Comparison of ENCODE assay signal across 9 cellular contexts in genomic region chr2:112724611-112725525, GRCh38. TPM values are rescaled to one million over a fixed set of nuclear protein-coding genes. Genes with fewer than 3 reads are reported as not detected.
A peak's percentile ranks its signal among the peaks of the same experiment; 100 is the strongest.
DNase-seq lines count a peak whose midpoint lies in the region; ATAC-seq, FAIRE-seq and TF ChIP-seq lines count a peak whose summit lies in the region.
"Had no signal": no experiment of that assay in that cellular context is flagged by ENCODE, and none has a peak within 500 bp of the region (broad histone marks: within the 10 kb centered on the region; RNA-seq: fewer than 3 reads in every experiment).

No MANE protein-coding gene starts in this region.

- no peaks in the 10 kb centered on the region for H3K9me3 Mint-ChIP-seq in CD8-positive, alpha-beta T cell

- no peak for TF ChIP-seq POLR2A in GM12892 (IDR thresholded peaks at IDR 0.05; ENCODE audit: low read depth, low read length)

- peaks cover 4% of the 10 kb centered on the region for H3K4me1 Mint-ChIP-seq in CD8-positive, alpha-beta T cell (ENCODE audit: low read depth)

- H3K4me2 ChIP-seq in OCI-LY7 (ENCODE audit: low read length), result no peak overlapping the region

- peak; percentile 45 for DNase-seq in AG08396 (ENCODE audit: low spot score)
- DNase-seq in GM12892 (ENCODE audit: insufficient read length), result no peak
- no peak for DNase-seq in OCI-LY7 (ENCODE audit: low spot score)
- DNase-seq in fibroblast of pulmonary artery (ENCODE audit: low read depth), result no peak
- DNase-seq in middle frontal gyrus (ENCODE audit: extremely low spot score, low spot score), result no peak
- DNase-seq in cerebellum (ENCODE audit: low spot score), result no peak
- no peak for DNase-seq in epidermal melanocyte (ENCODE audit: insufficient read length, low spot score)
- no peak for DNase-seq in CD8-positive, alpha-beta T cell
- DNase-seq: testis had no signal

- no TSS peak for BruUV-seq in OCI-LY7 (replicated peaks; lab: Mats Ljungman, UMichigan)

- H3K9me2 ChIP-seq in OCI-LY7 (ENCODE audit: insufficient read depth, low read length), result no peaks in the 10 kb centered on the region

- peak; percentile 17 for FAIRE-seq in GM12892 (lab: Jason Lieb, UNC)

- H3K4me3 ChIP-seq in OCI-LY7 (ENCODE audit: low read depth, low read length, poor library complexity, severe bottlenecking), result no peak overlapping the region
- no peak overlapping the region for H3K4me3 ChIP-seq in fibroblast of pulmonary artery (replicated peaks; ENCODE audit: low read depth, low read length)
- no peak overlapping the region for H3K4me3 ChIP-seq in CD8-positive, alpha-beta T cell (ENCODE audit: low read depth, low read length)
- H3K4me3 ChIP-seq: testis had no signal

- POLR2A ChIA-PET in OCI-LY7 (lab: Charles Lee), result interaction anchor here (0.8 to 1.2 kb wide), 2 partner anchors 16 to 40 kb away, joined by 4 read pairs; no protein-coding TSS in a partner anchor
- POLR2A ChIA-PET in CD8-positive, alpha-beta T cell (lab: Charles Lee), result no interaction called here

- TF ChIP-seq CTCF in OCI-LY7 (conservative IDR thresholded peaks at IDR 0.05; ENCODE audit: low read length) (peak; percentile 51), fibroblast of pulmonary artery (IDR thresholded peaks at IDR 0.05; ENCODE audit: low read length, missing control alignments) (peak; percentile 31)
- no peak for TF ChIP-seq CTCF in CD8-positive, alpha-beta T cell (IDR thresholded peaks at IDR 0.05)

- intact Hi-C loops in OCI-LY7 (cut with micrococcal nuclease; ENCODE audit: unreplicated experiment), result loop anchor here (5.0 kb wide), 2 partner anchors 33 to 243 kb away; partner anchors contain the start of gene TTL
- intact Hi-C loops in CD8-positive, alpha-beta T cell (cut with DNase I, micrococcal nuclease), result loop anchor here in 1 of 2 experiments (10.0 kb wide), 2 partner anchors 240 to 600 kb away; partner anchors contain the start of gene TTL

- H3K27ac Mint-ChIP-seq in CD8-positive, alpha-beta T cell, result no peak overlapping the region

- no peaks in the 10 kb centered on the region for H3K36me3 ChIP-seq in OCI-LY7 (ENCODE audit: insufficient read depth, low read length)
- no peaks in the 10 kb centered on the region for H3K36me3 ChIP-seq in CD8-positive, alpha-beta T cell (ENCODE audit: insufficient read depth, low read length)

- CTCF ChIA-PET in OCI-LY7 (lab: Charles Lee; ENCODE audit: unreplicated experiment), result interaction anchor here (1.0 to 1.6 kb wide), 4 partner anchors 34 to 157 kb away, joined by 3 to 6 read pairs (median 4); no protein-coding TSS in a partner anchor
- CTCF ChIA-PET in CD8-positive, alpha-beta T cell (lab: Charles Lee), result interaction anchor here (0.6 to 10.1 kb wide), 8 partner anchors 11 to 161 kb away, joined by 3 to 205 read pairs (median 16); no protein-coding TSS in a partner anchor

- peaks cover 5% of the 10 kb centered on the region for H3K4me1 ChIP-seq in OCI-LY7 (ENCODE audit: insufficient read depth, low read length, poor library complexity, severe bottlenecking)
- no peaks in the 10 kb centered on the region for H3K4me1 ChIP-seq in CD8-positive, alpha-beta T cell (ENCODE audit: insufficient read depth, low read length)

- H4K20me1 ChIP-seq in OCI-LY7 (ENCODE audit: insufficient read depth, low read length), result no peaks in the 10 kb centered on the region

- H2AFZ ChIP-seq in OCI-LY7 (ENCODE audit: low read length), result no peak overlapping the region

- no peaks in the 10 kb centered on the region for H3K9me3 ChIP-seq in OCI-LY7 (ENCODE audit: low read length)
- H3K9me3 ChIP-seq in CD8-positive, alpha-beta T cell (ENCODE audit: low read length), result no peaks in the 10 kb centered on the region
- H3K9me3 ChIP-seq: testis had no signal

- H3K36me3 Mint-ChIP-seq in CD8-positive, alpha-beta T cell, result no peaks in the 10 kb centered on the region

- no peaks in the 10 kb centered on the region for H3K79me2 ChIP-seq in OCI-LY7 (ENCODE audit: insufficient read depth, low read depth, low read length)

- H3K27ac ChIP-seq in OCI-LY7 (ENCODE audit: low read depth, low read length, poor library complexity, severe bottlenecking), result no peak overlapping the region
- no peak overlapping the region for H3K27ac ChIP-seq in CD8-positive, alpha-beta T cell (ENCODE audit: low read depth, low read length)
- H3K27ac ChIP-seq: testis had no signal

- H3K4me3 Mint-ChIP-seq in CD8-positive, alpha-beta T cell, result no peak overlapping the region

- no peak for ATAC-seq in CD8-positive, alpha-beta T cell

- H3K27me3 Mint-ChIP-seq in CD8-positive, alpha-beta T cell (ENCODE audit: low read depth), result peaks cover 3% of the 10 kb centered on the region

- H3K27me3 ChIP-seq in CD8-positive, alpha-beta T cell (ENCODE audit: insufficient read depth, low read length), result no peaks in the 10 kb centered on the region
- H3K27me3 ChIP-seq: testis had no signal

RNA-seq across cellular contexts. Expression of gene NT5DC4, which starts 4.0 kb away (rescaled TPM):
- polyA plus RNA-seq in GM12892 (2012; ENCODE audit: missing spikeins), result 0.68 TPM
- not detected in 2 replicates for total RNA-seq in OCI-LY7 (2014; rRNA removed; shearing (Covaris generic))
- total RNA-seq in OCI-LY7 (2022) (not detected in 2 replicates), cerebellum (not detected)
- not detected for total RNA-seq in CD8-positive, alpha-beta T cell

RNA-seq across cellular contexts. Expression of gene CKAP2L, which starts 39.5 kb away (rescaled TPM):
- polyA plus RNA-seq in GM12892 (2012; ENCODE audit: missing spikeins), result 13.2 TPM
- total RNA-seq in OCI-LY7 (2014; rRNA removed; shearing (Covaris generic)), result 28.8 and 31.8 TPM in 2 replicates
- total RNA-seq in OCI-LY7 (2022) (61.8 and 77.3 TPM in 2 replicates), cerebellum (7.0 TPM)
- under 1 TPM; 0.50 to 0.57 TPM for total RNA-seq in CD8-positive, alpha-beta T cell

RNA-seq across cellular contexts. Expression of gene IL1A, which starts 59.4 kb away (rescaled TPM):
- polyA plus RNA-seq in GM12892 (2012; ENCODE audit: missing spikeins), result 15.1 TPM
- not detected in 2 replicates for total RNA-seq in OCI-LY7 (2014; rRNA removed; shearing (Covaris generic))
- total RNA-seq in OCI-LY7 (2022) (not detected in 2 replicates), cerebellum (0.09 TPM)
- total RNA-seq in CD8-positive, alpha-beta T cell, result not detected
